ENCODE assay signal across 27 cellular contexts in genomic region chr11:26112190-26112715, GRCh38.
DNase-seq lines count a peak whose midpoint lies in the region; ATAC-seq, FAIRE-seq and TF ChIP-seq lines count a peak whose summit lies in the region.
"Had no signal": no experiment of that assay in that cellular context is flagged by ENCODE, and none has a peak within 500 bp of the region (broad histone marks: within the 10 kb centered on the region; RNA-seq: fewer than 3 reads in every experiment).

No MANE protein-coding gene starts in this region.

- no peak overlapping the region for H3K4me3 Mint-ChIP-seq in glutamatergic neuron (ENCODE audit: unreplicated experiment)
- no peak overlapping the region for H3K4me3 Mint-ChIP-seq in activated naive CD4-positive, alpha-beta T cell treated with anti-CD3 and anti-CD28 coated beads for 36 hours
- H3K4me3 Mint-ChIP-seq: CD4-positive, alpha-beta T cell; GM23338; T-cell had no signal

- no peak for DNase-seq in GM12891 (ENCODE audit: insufficient read length, low spot score)
- peak; percentile 14 for DNase-seq in NAMALWA (ENCODE audit: low spot score)
- no peak for DNase-seq in K562 (ENCODE audit: extremely low read depth in 1 of 4, low spot score in 3 of 4)
- no peak for DNase-seq in DMS153 treated with DMSO at 0.1 percent for 48 hours (lab: John Stamatoyannopoulos, UW; ENCODE audit: unreplicated experiment)
- no peak for DNase-seq in glutamatergic neuron
- no peak for DNase-seq in DMS 273 treated with DMSO at 0.1 percent for 48 hours (lab: John Stamatoyannopoulos, UW)
- no peak for DNase-seq in activated naive CD4-positive, alpha-beta T cell treated with anti-CD3 and anti-CD28 coated beads for 36 hours
- DNase-seq: AML-193; CD4-positive, alpha-beta T cell; HCEC 1CT; KBM-7; NCI-H1092; NCI-H1417 treated with DMSO at 0.1 percent for 48 hours; NCI-H1694 treated with DMSO at 0.1 percent for 48 hours; NCI-H2081; NCI-H2227 treated with DMSO at 0.1 percent for 48 hours; NCI-H510A treated with DMSO at 0.1 percent for 48 hours; Right ventricle myocardium superior; RPMI8226; T-cell had no signal

- H3K4me1 ChIP-seq in K562 (replicated peaks in 1 of 2; ENCODE audit: control insufficient read depth in 2 of 2, insufficient read depth in 2 of 2, low read length in 2 of 2): no peaks in the 10 kb centered on the region
- H3K4me1 ChIP-seq: SJSA1 had no signal

- intact Hi-C loops in K562 (cut with micrococcal nuclease): no loop called here
- intact Hi-C loops in activated naive CD4-positive, alpha-beta T cell treated with anti-CD3 and anti-CD28 coated beads for 36 hours (cut with micrococcal nuclease): no loop called here

- no peaks in the 10 kb centered on the region for H3K4me1 Mint-ChIP-seq in glutamatergic neuron (ENCODE audit: low read depth, unreplicated experiment)
- no peaks in the 10 kb centered on the region for H3K4me1 Mint-ChIP-seq in activated naive CD4-positive, alpha-beta T cell treated with anti-CD3 and anti-CD28 coated beads for 36 hours (ENCODE audit: low read depth)
- H3K4me1 Mint-ChIP-seq: GM23338, T-cell had no signal

- H3K9me3 ChIP-seq in K562 (replicated peaks; ENCODE audit: control insufficient read depth, insufficient read depth, low read depth, low read length): no peaks in the 10 kb centered on the region
- H3K9me3 ChIP-seq: SJSA1 had no signal

- no peaks in the 10 kb centered on the region for H3K27me3 Mint-ChIP-seq in glutamatergic neuron (ENCODE audit: unreplicated experiment)
- H3K27me3 Mint-ChIP-seq in activated naive CD4-positive, alpha-beta T cell treated with anti-CD3 and anti-CD28 coated beads for 36 hours (ENCODE audit: low read depth): no peaks in the 10 kb centered on the region
- H3K27me3 Mint-ChIP-seq: CD4-positive, alpha-beta T cell; T-cell had no signal

- no peaks in the 10 kb centered on the region for H3K79me2 ChIP-seq in K562 (ENCODE audit: control insufficient read depth, insufficient read depth, low read length)

- no peaks in the 10 kb centered on the region for H3K36me3 ChIP-seq in K562 (ENCODE audit: control insufficient read depth, insufficient read depth, low read length)
- H3K36me3 ChIP-seq: BLaER1 treated with 17β-estradiol and CSF1 and Interleukin-3, amounts not matched to agents 10 nM and 100 nM; SJSA1 had no signal

- no peak for TF ChIP-seq POLR2A in GM12891 (IDR thresholded peaks at IDR 0.05; ENCODE audit: low read depth, low read length)
- TF ChIP-seq POLR2A in K562 (conservative IDR thresholded peaks at IDR 0.05): no peak

- no TSS peak for BruUV-seq in K562 (replicated peaks; lab: Mats Ljungman, UMichigan)

- no peak for TF ChIP-seq EP300 in K562 (IDR thresholded peaks at IDR 0.05; ENCODE audit: low read length)

- H3K4me3 ChIP-seq in K562: no peak overlapping the region
- H3K4me3 ChIP-seq: BLaER1 treated with 17β-estradiol and CSF1 and Interleukin-3, amounts not matched to agents 10 nM and 100 nM; GM23338; SJSA1 had no signal

- no peaks in the 10 kb centered on the region for H3K9me3 Mint-ChIP-seq in glutamatergic neuron (ENCODE audit: unreplicated experiment)
- peaks cover 6% of the 10 kb centered on the region for H3K9me3 Mint-ChIP-seq in activated naive CD4-positive, alpha-beta T cell treated with anti-CD3 and anti-CD28 coated beads for 36 hours
- H3K9me3 Mint-ChIP-seq: CD4-positive, alpha-beta T cell had no signal

- H3K9ac ChIP-seq in K562 (ENCODE audit: insufficient read depth in 1 of 2, low read depth in 2 of 2, low read length in 2 of 2): no peak overlapping the region
- H3K9ac ChIP-seq: BLaER1 treated with 17β-estradiol and CSF1 and Interleukin-3, amounts not matched to agents 10 nM and 100 nM had no signal

- peaks cover 5% of the 10 kb centered on the region for H3K36me3 Mint-ChIP-seq in glutamatergic neuron (ENCODE audit: unreplicated experiment)
- H3K36me3 Mint-ChIP-seq in activated naive CD4-positive, alpha-beta T cell treated with anti-CD3 and anti-CD28 coated beads for 36 hours (ENCODE audit: low read depth): no peaks in the 10 kb centered on the region
- H3K36me3 Mint-ChIP-seq: T-cell had no signal

- POLR2A ChIA-PET in K562 (lab: Yijun Ruan, JAX): no interaction called here

- no peaks in the 10 kb centered on the region for H3K9me1 ChIP-seq in K562 (ENCODE audit: control insufficient read depth, insufficient read depth, low read length)

- no peak overlapping the region for H3K27ac ChIP-seq in K562 (ENCODE audit: extremely low read depth, low read depth, low read length)
- H3K27ac ChIP-seq: BLaER1 treated with 17β-estradiol and CSF1 and Interleukin-3, amounts not matched to agents 10 nM and 100 nM; SJSA1 had no signal

- FAIRE-seq in GM12891 (lab: Jason Lieb, UNC) (peak; percentile 28), K562 (lab: Jason Lieb, UNC) (no peak)
- FAIRE-seq: D721Med, G401.6, GM19239 had no signal

- no peak for TF ChIP-seq RAD21 in K562 (CRISPR knock-in tag; conservative IDR thresholded peaks at IDR 0.05 in 1 of 2, IDR thresholded peaks at IDR 0.05 in 1 of 2)

- no peak overlapping the region for H3K27ac Mint-ChIP-seq in glutamatergic neuron (ENCODE audit: unreplicated experiment)
- no peak overlapping the region for H3K27ac Mint-ChIP-seq in activated naive CD4-positive, alpha-beta T cell treated with anti-CD3 and anti-CD28 coated beads for 36 hours
- H3K27ac Mint-ChIP-seq: CD4-positive, alpha-beta T cell; GM23338; T-cell had no signal

- in situ Hi-C loops in K562 (cut with MboI): no loop called here

- ATAC-seq in HG02678 (IDR thresholded peaks at IDR 0.05; ENCODE audit: unreplicated experiment) (peak; percentile 64), K562 (no peak)
- ATAC-seq: GM23338, T-cell had no signal

- no peak overlapping the region for H2AFZ ChIP-seq in K562 (ENCODE audit: low read depth, low read length)
- H2AFZ ChIP-seq: GM23338 had no signal

- CTCF ChIA-PET in K562 (lab: Yijun Ruan, JAX; ENCODE audit: low intra/inter-chr PET ratio): no interaction called here
- CTCF ChIA-PET in activated naive CD4-positive, alpha-beta T cell treated with anti-CD3 and anti-CD28 coated beads for 36 hours (lab: Charles Lee): interaction anchor here (0.6 kb wide), 1 partner anchor 131 kb away, joined by 5 read pairs; no protein-coding TSS in a partner anchor

- TF ChIP-seq CTCF in K562 (IDR thresholded peaks at IDR 0.05 in 2 of 3, conservative IDR thresholded peaks at IDR 0.05 in 1 of 3; ENCODE audit: insufficient read depth in 2 of 3, low read depth in 1 of 3, low read length in 3 of 3) (no peak), glutamatergic neuron (IDR thresholded peaks at IDR 0.05; ENCODE audit: partially characterized antibody, unreplicated experiment) (no peak)

- H3K4me2 ChIP-seq in K562 (ENCODE audit: insufficient read depth, low read length): no peak overlapping the region
- H3K4me2 ChIP-seq: GM23338 had no signal

- no peaks in the 10 kb centered on the region for H4K20me1 ChIP-seq in K562 (replicated peaks; ENCODE audit: control insufficient read depth, insufficient read depth, low read length)
- H4K20me1 ChIP-seq: BLaER1 treated with 17β-estradiol and CSF1 and Interleukin-3, amounts not matched to agents 10 nM and 100 nM had no signal

- H3K27me3 ChIP-seq in K562 (ENCODE audit: control insufficient read depth in 2 of 2, insufficient read depth in 2 of 2, low read length in 2 of 2): no peaks in the 10 kb centered on the region
- H3K27me3 ChIP-seq: BLaER1 treated with 17β-estradiol and CSF1 and Interleukin-3, amounts not matched to agents 10 nM and 100 nM; SJSA1 had no signal

TF ChIP-seq in GM12891, 5 proteins besides CTCF, POLR2A, EP300 and RAD21:
- TF ChIP-seq POLR2AphosphoS5 (IDR thresholded peaks at IDR 0.05; ENCODE audit: low read depth, low read length) (no peak), POU2F2 (IDR thresholded peaks at IDR 0.05; ENCODE audit: low read depth, low read length) (no peak), SPI1 (IDR thresholded peaks at IDR 0.05; ENCODE audit: low read depth, low read length) (no peak), TAF1 (IDR thresholded peaks at IDR 0.05; ENCODE audit: low read depth, low read length) (no peak), PAX5 (IDR thresholded peaks at IDR 0.05; ENCODE audit: insufficient read depth, low read length, severe bottlenecking) (no peak)
TF ChIP-seq in GM12891: peak in this region for 0.

TF ChIP-seq in K562, 482 proteins besides CTCF, POLR2A, EP300 and RAD21 (continues in another document):
- TF ChIP-seq ZNF282 (CRISPR knock-in tag; IDR thresholded peaks at IDR 0.05) (no peak), ETV6 (IDR thresholded peaks at IDR 0.05; ENCODE audit: borderline replicate concordance in 1 of 2, low read depth in 2 of 2, low read length in 1 of 2) (no peak), ETV6 (CRISPR knock-in tag; IDR thresholded peaks at IDR 0.05; ENCODE audit: borderline replicate concordance) (no peak), BRD4 (IDR thresholded peaks at IDR 0.05) (no peak), MYBL2 (IDR thresholded peaks at IDR 0.05; ENCODE audit: low read depth) (no peak), MYBL2 (CRISPR knock-in tag; IDR thresholded peaks at IDR 0.05; ENCODE audit: borderline replicate concordance) (no peak), MAFG (tag; conservative IDR thresholded peaks at IDR 0.05) (peak; percentile 76), MEF2A (IDR thresholded peaks at IDR 0.05; ENCODE audit: control insufficient read depth, low read depth, low read length) (no peak), MYC (IDR thresholded peaks at IDR 0.05; ENCODE audit: low read depth, low read length) (no peak), MYC (CRISPR knock-in tag; IDR thresholded peaks at IDR 0.05; ENCODE audit: borderline replicate concordance, low read depth) (no peak), LEF1 (IDR thresholded peaks at IDR 0.05) (no peak), BRF2 (IDR thresholded peaks at IDR 0.05; ENCODE audit: borderline replicate concordance, insufficient read depth, insufficient read length) (no peak), ZNF316 (IDR thresholded peaks at IDR 0.05) (peak; percentile 87), CHD4 (IDR thresholded peaks at IDR 0.05; ENCODE audit: insufficient read depth, insufficient replicate concordance, low read depth, low read length, poor library complexity, severe bottlenecking) (no peak), ZNF766 (CRISPR knock-in tag; conservative IDR thresholded peaks at IDR 0.05) (no peak), MAFK (IDR thresholded peaks at IDR 0.05; ENCODE audit: low read length) (peak; percentile 96)
